37 cellular contexts compared by ENCODE assay signal in genomic region chr1:113581323-113581722, GRCh38.
"Had no signal": no experiment of that assay in that cellular context is flagged by ENCODE, and none has a peak within 500 bp of the region (broad histone marks: within the 10 kb centered on the region; RNA-seq: fewer than 3 reads in every experiment).

No MANE protein-coding gene starts in this region.

- H3K9me3 Mint-ChIP-seq: activated B cell treated with CpG ODN at 0.5 μM for 24 hours; activated CD4-positive, alpha-beta memory T cell treated with anti-CD3 and anti-CD28 coated beads for 36 hours; activated CD4-positive, alpha-beta T cell treated with anti-CD3 and anti-CD28 coated beads, Interleukin-2, amount 10 ng/mL, durations not matched to agents 24 days and 14 days; activated CD8-positive, alpha-beta T cell treated with anti-CD3 and anti-CD28 coated beads for 36 hours; activated naive CD4-positive, alpha-beta T cell treated with anti-CD3 and anti-CD28 coated beads for 36 hours; activated naive CD4-positive, alpha-beta T cell treated with anti-CD3 and anti-CD28 coated beads, Interleukin-2, amount 50 U/mL, for 72 hours; activated naive CD8-positive, alpha-beta T cell treated with anti-CD3 and anti-CD28 coated beads for 36 hours; activated T-cell treated with anti-CD3 and anti-CD28 coated beads, Interleukin-2, amount 50 U/mL, for 72 hours; activated T-helper 1 cell treated with anti-CD3 and anti-CD28 coated beads, Interleukin-12 subunit alpha, Interleukin-12 subunit beta, Interleukin-2, Interleukin-4 antibody, amounts not matched to agents 30 ng/mL and 10 ng/mL and 1 ng/mL, durations not matched to agents 14 hours and 24 hours and 36 hours; activated T-helper 17 cell treated with anti-CD3 and anti-CD28 coated beads, Interleukin-2, amount 50 U/mL, for 72 hours; T-helper 1 cell treated with Interleukin-12 subunit alpha and Interleukin-12 subunit beta and Interleukin-4 antibody, amounts not matched to agents 30 μg/mL and 1 μg/mL, for 36 hours; T-helper 2 cell treated with Interferon-gamma antibody and Interleukin-4, amounts not matched to agents 5 μg/mL and 100 μg/mL, for 36 hours had no signal

- H3K9me3 ChIP-seq: adrenal gland, body of pancreas, breast epithelium had no signal

- H3K4me3 ChIP-seq: adrenal gland, body of pancreas, breast epithelium had no signal

- H3K36me3 Mint-ChIP-seq: activated CD4-positive, alpha-beta memory T cell treated with anti-CD3 and anti-CD28 coated beads for 36 hours; activated naive CD4-positive, alpha-beta T cell treated with anti-CD3 and anti-CD28 coated beads, Interleukin-2, amount 50 U/mL, for 72 hours; activated naive CD8-positive, alpha-beta T cell treated with anti-CD3 and anti-CD28 coated beads for 36 hours had no signal

- H3K27ac Mint-ChIP-seq: activated B cell treated with CpG ODN at 0.5 μM for 24 hours; activated CD4-positive, alpha-beta memory T cell treated with anti-CD3 and anti-CD28 coated beads for 36 hours; activated CD4-positive, alpha-beta T cell treated with anti-CD3 and anti-CD28 coated beads, Interleukin-2, amount 10 ng/mL, durations not matched to agents 24 days and 14 days; activated CD8-positive, alpha-beta T cell treated with anti-CD3 and anti-CD28 coated beads for 36 hours; activated naive CD4-positive, alpha-beta T cell treated with anti-CD3 and anti-CD28 coated beads for 36 hours; activated naive CD4-positive, alpha-beta T cell treated with anti-CD3 and anti-CD28 coated beads, Interleukin-2, amount 50 U/mL, for 72 hours; activated naive CD8-positive, alpha-beta T cell treated with anti-CD3 and anti-CD28 coated beads for 36 hours; activated T-cell treated with anti-CD3 and anti-CD28 coated beads, Interleukin-2, amount 50 U/mL, for 72 hours; activated T-helper 1 cell treated with anti-CD3 and anti-CD28 coated beads, Interleukin-12 subunit alpha, Interleukin-12 subunit beta, Interleukin-2, Interleukin-4 antibody, amounts not matched to agents 30 ng/mL and 10 ng/mL and 1 ng/mL, durations not matched to agents 14 hours and 24 hours and 36 hours; activated T-helper 17 cell treated with anti-CD3 and anti-CD28 coated beads, Interleukin-2, amount 50 U/mL, for 72 hours; T-helper 1 cell treated with Interleukin-12 subunit alpha and Interleukin-12 subunit beta and Interleukin-4 antibody, amounts not matched to agents 30 μg/mL and 1 μg/mL, for 36 hours; T-helper 2 cell treated with Interferon-gamma antibody and Interleukin-4, amounts not matched to agents 5 μg/mL and 100 μg/mL, for 36 hours had no signal

- H3K27ac ChIP-seq: adrenal gland, body of pancreas, brain microvascular endothelial cell, breast epithelium, VCaP had no signal

- H3K4me3 Mint-ChIP-seq: activated B cell treated with CpG ODN at 0.5 μM for 24 hours; activated CD4-positive, alpha-beta memory T cell treated with anti-CD3 and anti-CD28 coated beads for 36 hours; activated CD4-positive, alpha-beta T cell treated with anti-CD3 and anti-CD28 coated beads, Interleukin-2, amount 10 ng/mL, durations not matched to agents 24 days and 14 days; activated CD8-positive, alpha-beta T cell treated with anti-CD3 and anti-CD28 coated beads for 36 hours; activated naive CD4-positive, alpha-beta T cell treated with anti-CD3 and anti-CD28 coated beads for 36 hours; activated naive CD8-positive, alpha-beta T cell treated with anti-CD3 and anti-CD28 coated beads for 36 hours; activated T-cell treated with anti-CD3 and anti-CD28 coated beads, Interleukin-2, amount 50 U/mL, for 4 hours; activated T-cell treated with anti-CD3 and anti-CD28 coated beads, Interleukin-2, amount 50 U/mL, for 72 hours; activated T-helper 1 cell treated with anti-CD3 and anti-CD28 coated beads, Interleukin-12 subunit alpha, Interleukin-12 subunit beta, Interleukin-2, Interleukin-4 antibody, amounts not matched to agents 30 ng/mL and 10 ng/mL and 1 ng/mL, durations not matched to agents 14 hours and 24 hours and 36 hours; activated T-helper 17 cell treated with anti-CD3 and anti-CD28 coated beads, Interleukin-2, amount 50 U/mL, for 72 hours; T-helper 1 cell treated with Interleukin-12 subunit alpha and Interleukin-12 subunit beta and Interleukin-4 antibody, amounts not matched to agents 30 μg/mL and 1 μg/mL, for 36 hours; T-helper 2 cell treated with Interferon-gamma antibody and Interleukin-4, amounts not matched to agents 5 μg/mL and 100 μg/mL, for 36 hours had no signal

- H3K4me1 Mint-ChIP-seq: activated B cell treated with CpG ODN at 0.5 μM for 24 hours; activated CD4-positive, alpha-beta T cell treated with anti-CD3 and anti-CD28 coated beads, Interleukin-2, amount 10 ng/mL, durations not matched to agents 24 days and 14 days; activated naive CD8-positive, alpha-beta T cell treated with anti-CD3 and anti-CD28 coated beads for 36 hours; activated T-helper 17 cell treated with anti-CD3 and anti-CD28 coated beads, Interleukin-2, amount 50 U/mL, for 72 hours had no signal

- H3K27me3 Mint-ChIP-seq: activated B cell treated with CpG ODN at 0.5 μM for 24 hours; activated CD4-positive, alpha-beta memory T cell treated with anti-CD3 and anti-CD28 coated beads for 36 hours; activated CD4-positive, alpha-beta T cell treated with anti-CD3 and anti-CD28 coated beads, Interleukin-2, amount 10 ng/mL, durations not matched to agents 24 days and 14 days; activated CD8-positive, alpha-beta T cell treated with anti-CD3 and anti-CD28 coated beads for 36 hours; activated naive CD8-positive, alpha-beta T cell treated with anti-CD3 and anti-CD28 coated beads for 36 hours; activated T-helper 17 cell treated with anti-CD3 and anti-CD28 coated beads, Interleukin-2, amount 50 U/mL, for 72 hours had no signal

- FAIRE-seq: astrocyte, TTC549 had no signal

- DNase-seq: activated B cell treated with CpG ODN at 0.5 μM for 24 hours; activated CD4-positive, alpha-beta memory T cell treated with anti-CD3 and anti-CD28 coated beads for 36 hours; activated CD4-positive, alpha-beta T cell treated with anti-CD3 and anti-CD28 coated beads for 4 hours; activated CD4-positive, alpha-beta T cell treated with anti-CD3 and anti-CD28 coated beads, Interleukin-2, amount 10 ng/mL, durations not matched to agents 24 days and 14 days; activated CD4-positive, alpha-beta T cell treated with anti-CD3 and anti-CD28 coated beads, Interleukin-2, amount 50 U/mL, for 1 hour; activated CD4-positive, alpha-beta T cell treated with anti-CD3 and anti-CD28 coated beads, Interleukin-2, amount 50 U/mL, for 4 hours; activated CD4-positive, CD25-positive, alpha-beta regulatory T cell treated with anti-CD3 and anti-CD28 coated beads, Interleukin-2, amount 50 U/mL, for 72 hours; activated CD8-positive, alpha-beta memory T cell treated with anti-CD3 and anti-CD28 coated beads, Interleukin-2, amount 50 U/mL, for 4 hours; activated CD8-positive, alpha-beta T cell treated with anti-CD3 and anti-CD28 coated beads for 36 hours; activated effector memory CD4-positive, alpha-beta T cell treated with anti-CD3 and anti-CD28 coated beads, Interleukin-2, amount 50 U/mL, for 16 hours; activated gamma-delta T cell treated with Interleukin-2 at 50 U/mL for 16 hours; activated naive CD4-positive, alpha-beta T cell; activated naive CD4-positive, alpha-beta T cell treated with anti-CD3 and anti-CD28 coated beads for 36 hours; activated naive CD4-positive, alpha-beta T cell treated with anti-CD3 and anti-CD28 coated beads, Interleukin-2, amount 50 U/mL, for 16 hours; activated naive CD8-positive, alpha-beta T cell treated with anti-CD3 and anti-CD28 coated beads for 36 hours; activated T-cell treated with anti-CD3 and anti-CD28 coated beads for 4 hours; activated T-cell treated with anti-CD3 and anti-CD28 coated beads, Interleukin-2, amount 50 U/mL, for 1 hour; activated T-cell treated with anti-CD3 and anti-CD28 coated beads, Interleukin-2, amount 50 U/mL, for 4 hours; activated T-cell treated with anti-CD3 and anti-CD28 coated beads, Interleukin-2, amount 50 U/mL, for 72 hours; adrenal gland; amniotic stem cell; aorta; body of pancreas; brain microvascular endothelial cell; central memory CD4-positive, alpha-beta T cell; T-helper 1 cell; T-helper 2 cell; T-helper 9 cell had no signal

- H3K36me3 ChIP-seq: adrenal gland, brain microvascular endothelial cell, breast epithelium had no signal

- H3K4me1 ChIP-seq: adrenal gland, body of pancreas, breast epithelium had no signal

- H3K27me3 ChIP-seq: adrenal gland, body of pancreas, brain microvascular endothelial cell, breast epithelium had no signal
